Comparison of ENCODE assay signal across 8 cellular contexts in the genomic region with DNA sequence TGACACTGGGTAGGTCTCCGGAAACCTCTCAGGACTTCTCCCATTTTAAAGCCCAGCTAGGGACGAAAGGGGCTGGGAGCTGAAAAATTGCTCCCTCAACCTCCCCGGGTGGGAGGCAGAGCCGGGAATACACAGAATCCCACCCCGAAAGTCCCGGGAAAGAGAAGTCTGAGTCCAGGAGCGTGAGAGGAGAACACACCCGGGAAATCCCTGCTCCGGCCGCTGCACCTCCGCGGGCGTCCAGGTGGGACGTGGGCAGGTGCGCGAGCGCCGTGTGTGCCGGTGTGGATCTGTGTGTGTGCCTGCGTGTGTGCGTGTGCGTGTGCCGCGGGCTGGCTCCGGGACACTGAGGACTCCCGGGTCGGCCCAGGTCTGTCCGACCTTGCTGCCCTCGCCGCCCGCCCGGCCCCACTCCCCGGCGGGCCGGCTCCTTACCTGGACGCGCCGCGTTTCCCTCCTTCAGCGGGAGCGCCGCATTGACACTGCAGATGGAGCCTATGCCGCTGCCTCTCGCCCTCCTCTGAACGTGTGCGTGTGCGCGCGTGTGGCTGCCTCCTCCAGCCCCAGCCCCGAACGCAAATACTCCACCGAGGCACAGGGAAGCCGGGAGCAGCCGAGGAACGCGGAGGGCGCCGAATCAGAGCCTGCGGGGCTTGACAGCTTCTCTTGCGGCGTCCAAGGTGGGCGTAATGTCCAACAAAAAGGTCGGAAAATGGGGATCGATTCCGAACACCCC. TPM values are rescaled to one million over a fixed set of nuclear protein-coding genes. Genes with fewer than 3 reads are reported as not detected.
A peak's percentile ranks its signal among the peaks of the same experiment; 100 is the strongest.
DNase-seq lines count a peak whose midpoint lies in the region; ATAC-seq, FAIRE-seq and TF ChIP-seq lines count a peak whose summit lies in the region.

A gene with protein sequence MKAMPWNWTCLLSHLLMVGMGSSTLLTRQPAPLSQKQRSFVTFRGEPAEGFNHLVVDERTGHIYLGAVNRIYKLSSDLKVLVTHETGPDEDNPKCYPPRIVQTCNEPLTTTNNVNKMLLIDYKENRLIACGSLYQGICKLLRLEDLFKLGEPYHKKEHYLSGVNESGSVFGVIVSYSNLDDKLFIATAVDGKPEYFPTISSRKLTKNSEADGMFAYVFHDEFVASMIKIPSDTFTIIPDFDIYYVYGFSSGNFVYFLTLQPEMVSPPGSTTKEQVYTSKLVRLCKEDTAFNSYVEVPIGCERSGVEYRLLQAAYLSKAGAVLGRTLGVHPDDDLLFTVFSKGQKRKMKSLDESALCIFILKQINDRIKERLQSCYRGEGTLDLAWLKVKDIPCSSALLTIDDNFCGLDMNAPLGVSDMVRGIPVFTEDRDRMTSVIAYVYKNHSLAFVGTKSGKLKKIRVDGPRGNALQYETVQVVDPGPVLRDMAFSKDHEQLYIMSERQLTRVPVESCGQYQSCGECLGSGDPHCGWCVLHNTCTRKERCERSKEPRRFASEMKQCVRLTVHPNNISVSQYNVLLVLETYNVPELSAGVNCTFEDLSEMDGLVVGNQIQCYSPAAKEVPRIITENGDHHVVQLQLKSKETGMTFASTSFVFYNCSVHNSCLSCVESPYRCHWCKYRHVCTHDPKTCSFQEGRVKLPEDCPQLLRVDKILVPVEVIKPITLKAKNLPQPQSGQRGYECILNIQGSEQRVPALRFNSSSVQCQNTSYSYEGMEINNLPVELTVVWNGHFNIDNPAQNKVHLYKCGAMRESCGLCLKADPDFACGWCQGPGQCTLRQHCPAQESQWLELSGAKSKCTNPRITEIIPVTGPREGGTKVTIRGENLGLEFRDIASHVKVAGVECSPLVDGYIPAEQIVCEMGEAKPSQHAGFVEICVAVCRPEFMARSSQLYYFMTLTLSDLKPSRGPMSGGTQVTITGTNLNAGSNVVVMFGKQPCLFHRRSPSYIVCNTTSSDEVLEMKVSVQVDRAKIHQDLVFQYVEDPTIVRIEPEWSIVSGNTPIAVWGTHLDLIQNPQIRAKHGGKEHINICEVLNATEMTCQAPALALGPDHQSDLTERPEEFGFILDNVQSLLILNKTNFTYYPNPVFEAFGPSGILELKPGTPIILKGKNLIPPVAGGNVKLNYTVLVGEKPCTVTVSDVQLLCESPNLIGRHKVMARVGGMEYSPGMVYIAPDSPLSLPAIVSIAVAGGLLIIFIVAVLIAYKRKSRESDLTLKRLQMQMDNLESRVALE (N-terminal part only) (minus strand): TSS at position 484 of the 736 bp plus-strand sequence. CDS start 67,777 bp downstream, outside the sequence.

- peaks cover 65% of the 10 kb centered on the region for H3K27me3 Mint-ChIP-seq in MCF 10A (ENCODE audit: insufficient read depth, unreplicated experiment)
- H3K27me3 Mint-ChIP-seq in stimulated activated naive CD8-positive, alpha-beta T cell treated with anti-CD3 and anti-CD28 coated beads, Interleukin-15, Interleukin-2, amounts not matched to agents 100 ng/mL and 50 ng/mL, for 24 hours, result peaks cover 73% of the 10 kb centered on the region

- H3K4me1 ChIP-seq in breast epithelium, result no peaks in the 10 kb centered on the region
- H3K4me1 ChIP-seq in GM12878 (ENCODE audit: control insufficient read depth, insufficient read depth, low read length), result no peaks in the 10 kb centered on the region

- no peak within 1 kb of the TSS for H3K9ac ChIP-seq in GM12878 (ENCODE audit: control insufficient read depth, insufficient read depth, low read length)

- BruUV-seq in MCF 10A (replicated peaks; lab: Mats Ljungman, UMichigan), result no TSS peak
- no TSS peak for BruUV-seq in GM12878 (replicated peaks; lab: Mats Ljungman, UMichigan)

- peak within 1 kb of the TSS; percentile 55 to 77 (median 55) for H3K4me3 ChIP-seq in breast epithelium
- H3K4me3 ChIP-seq in GM12878, result no peak within 1 kb of the TSS

- H3K4me2 ChIP-seq in GM12878 (ENCODE audit: control insufficient read depth, insufficient read depth), result no peak within 1 kb of the TSS

- FAIRE-seq in GM12878 (lab: Jason Lieb, UNC), result no peak
- FAIRE-seq in GM12892 (lab: Jason Lieb, UNC), result no peak

- intact Hi-C loops in breast epithelium (cut with DNase I; ENCODE audit: low total_unique reads), result loop anchor here (10.0 kb wide), 1 partner anchor 251 kb away; no protein-coding TSS in a partner anchor
- intact Hi-C loops in MCF 10A (cut with micrococcal nuclease), result no loop called here
- intact Hi-C loops in GM12878 (cut with micrococcal nuclease; ENCODE audit: unreplicated experiment), result no loop called here

- POLR2A ChIA-PET in MCF 10A (lab: Yijun Ruan, JAX) (no interaction called here), GM12878 (lab: Charles Lee) (no interaction called here)

- H3K27ac ChIP-seq in breast epithelium (no peak within 1 kb of the TSS), GM12878 (ENCODE audit: control insufficient read depth, insufficient read depth) (no peak within 1 kb of the TSS)

- H3K36me3 ChIP-seq in breast epithelium, result no peaks in the 10 kb centered on the region
- H3K36me3 ChIP-seq in GM12878 (ENCODE audit: control insufficient read depth in 2 of 2, insufficient read depth in 2 of 2, low read length in 1 of 2), result no peaks in the 10 kb centered on the region

- no peak within 1 kb of the TSS for H3K4me3 Mint-ChIP-seq in MCF 10A (ENCODE audit: unreplicated experiment)
- peak within 1 kb of the TSS; percentile 69 for H3K4me3 Mint-ChIP-seq in stimulated activated naive CD8-positive, alpha-beta T cell treated with anti-CD3 and anti-CD28 coated beads, Interleukin-15, Interleukin-2, amounts not matched to agents 100 ng/mL and 50 ng/mL, for 24 hours

- SMC1A ChIA-PET in GM12878 (lab: Charles Lee; ENCODE audit: uncharacterized antibody, unreplicated experiment), result no interaction called here

- H2AFZ ChIP-seq in GM12878 (ENCODE audit: control insufficient read depth, low read depth, low read length), result no peak within 1 kb of the TSS

- H3K9me3 ChIP-seq in breast epithelium (no peaks in the 10 kb centered on the region), GM12878 (replicated peaks; ENCODE audit: control insufficient read depth, insufficient read depth, low read length) (no peaks in the 10 kb centered on the region)

- TF ChIP-seq CTCF in breast epithelium (IDR thresholded peaks at IDR 0.05) (peak in 1 of 3 donors; percentile 6), MCF 10A (IDR thresholded peaks at IDR 0.05; ENCODE audit: unreplicated experiment) (no peak), GM12878 (IDR thresholded peaks at IDR 0.05 in 2 of 3, conservative IDR thresholded peaks at IDR 0.05 in 1 of 3; ENCODE audit: control insufficient read depth in 2 of 3, extremely low read depth in 1 of 3, insufficient read depth in 1 of 3, low read depth in 3 of 3, low read length in 3 of 3) (no peak)

- no peak for DNase-seq in breast epithelium (ENCODE audit: low spot score in 2 of 2)
- DNase-seq in MCF 10A (ENCODE audit: unreplicated experiment), result no peak
- DNase-seq in GM12878 (ENCODE audit: low read depth, low spot score), result no peak
- DNase-seq in left lobe of liver (ENCODE audit: low spot score), result no peak
- no peak for DNase-seq in GM12892 (ENCODE audit: insufficient read length)

- CTCF ChIA-PET in MCF 10A (lab: Yijun Ruan, JAX), result interaction anchor here (0.6 kb wide), 1 partner anchor 136 kb away, joined by 3 read pairs; no protein-coding TSS in a partner anchor
- CTCF ChIA-PET in GM12878 (lab: Yijun Ruan, JAX), result no interaction called here

- in situ Hi-C loops in GM12878 (cut with MboI), result no loop called here

- H3K36me3 Mint-ChIP-seq in MCF 10A (ENCODE audit: insufficient read depth, unreplicated experiment), result no peaks in the 10 kb centered on the region
- H3K36me3 Mint-ChIP-seq in stimulated activated naive CD8-positive, alpha-beta T cell treated with anti-CD3 and anti-CD28 coated beads, Interleukin-15, Interleukin-2, amounts not matched to agents 100 ng/mL and 50 ng/mL, for 24 hours (ENCODE audit: low read depth), result no peaks in the 10 kb centered on the region

- 9% methylated on average over 51 of the region's 65 CpGs for WGBS in GM12878 (ENCODE audit: insufficient coverage, insufficient replicate concordance, low lambda C conversion rate, missing lambda C conversion rate)

- no peaks in the 10 kb centered on the region for H3K9me3 Mint-ChIP-seq in MCF 10A (ENCODE audit: unreplicated experiment)
- H3K9me3 Mint-ChIP-seq in stimulated activated naive CD8-positive, alpha-beta T cell treated with anti-CD3 and anti-CD28 coated beads, Interleukin-15, Interleukin-2, amounts not matched to agents 100 ng/mL and 50 ng/mL, for 24 hours, result no peaks in the 10 kb centered on the region

- no peak within 1 kb of the TSS for H3K27ac Mint-ChIP-seq in MCF 10A (ENCODE audit: low read depth, unreplicated experiment)
- no peak within 1 kb of the TSS for H3K27ac Mint-ChIP-seq in stimulated activated naive CD8-positive, alpha-beta T cell treated with anti-CD3 and anti-CD28 coated beads, Interleukin-15, Interleukin-2, amounts not matched to agents 100 ng/mL and 50 ng/mL, for 24 hours

- H4K20me1 ChIP-seq in GM12878 (ENCODE audit: control insufficient read depth, insufficient read depth), result no peaks in the 10 kb centered on the region

- TF ChIP-seq POLR2A in breast epithelium (IDR thresholded peaks at IDR 0.05) (no peak), GM12878 (IDR thresholded peaks at IDR 0.05; ENCODE audit: low read depth, low read length) (no peak), GM12892 (IDR thresholded peaks at IDR 0.05; ENCODE audit: low read depth, low read length) (no peak)

- TF ChIP-seq RAD21 in GM12878 (IDR thresholded peaks at IDR 0.05; ENCODE audit: insufficient read depth, low read depth, low read length), result no peak

- RAD21 ChIA-PET in GM12878 (lab: Charles Lee; ENCODE audit: unreplicated experiment), result no interaction called here

- TF ChIP-seq EP300 in GM12878 (IDR thresholded peaks at IDR 0.05; ENCODE audit: borderline replicate concordance in 1 of 2, control insufficient read depth in 1 of 2, low read depth in 2 of 2, low read length in 2 of 2), result no peak

- H3K4me1 Mint-ChIP-seq in MCF 10A (ENCODE audit: insufficient read depth, unreplicated experiment), result no peaks in the 10 kb centered on the region
- H3K4me1 Mint-ChIP-seq in stimulated activated naive CD8-positive, alpha-beta T cell treated with anti-CD3 and anti-CD28 coated beads, Interleukin-15, Interleukin-2, amounts not matched to agents 100 ng/mL and 50 ng/mL, for 24 hours (ENCODE audit: low read depth), result peaks cover 13% of the 10 kb centered on the region

- H3K79me2 ChIP-seq in GM12878 (ENCODE audit: control insufficient read depth, insufficient read depth, low read length), result no peaks in the 10 kb centered on the region

- ATAC-seq in GM12878, result no peak
- ATAC-seq in left lobe of liver, result peak; percentile 29
- ATAC-seq in GM18873 (IDR thresholded peaks at IDR 0.05; ENCODE audit: low FRiP score, unreplicated experiment), result no peak
- ATAC-seq in GM18909 (IDR thresholded peaks at IDR 0.05; ENCODE audit: poor library complexity, unreplicated experiment), result no peak

- H3K27me3 ChIP-seq in breast epithelium (peaks cover 0 to 54% of the 10 kb centered on the region in 2 donors), GM12878 (replicated peaks in 1 of 2; ENCODE audit: control insufficient read depth in 2 of 2, insufficient read depth in 2 of 2, low read length in 1 of 2) (peaks cover 18 to 21% of the 10 kb centered on the region in 2 experiments)

RNA-seq across cellular contexts. Expression of the gene that starts here (rescaled TPM):
- 10 to 100 TPM in 2 of 3 donors, 1 to 10 TPM in 1; 7.2 to 32.5 (median 26.2) TPM for total RNA-seq in breast epithelium
- not detected in 2 replicates for total RNA-seq in MCF 10A (2022)
- total RNA-seq in GM12878 (2013; cell fraction: nucleolus; rRNA removed), result 0.10 TPM in 2 replicates
- total RNA-seq in GM12878 (2014; rRNA removed), result not detected in 2 replicates
- not detected in 2 replicates for total RNA-seq in GM12878 (2014; rRNA removed; fragmentation: Illumina TruSeq; extraction: Trizol)
- 0.03 TPM in 1 of 2 replicates, not detected in the other for total RNA-seq in GM12878 (2021)
- not detected for polyA plus RNA-seq in GM12878 (2011; ENCODE audit: low read depth)
- not detected in 2 replicates for polyA plus RNA-seq in GM12878 (2011; rRNA removed)
- polyA plus RNA-seq in GM12878 (2011; cell fraction: cytosol; rRNA removed), result 0.03 TPM in 1 of 2 replicates, not detected in the other
- 0.01 TPM in 2 replicates for polyA plus RNA-seq in GM12878 (2011; cell fraction: nucleus; rRNA removed)
- polyA plus RNA-seq in GM12878 (2012), result not detected in 2 replicates
- 0.02 TPM in 1 of 2 replicates, not detected in the other for polyA plus RNA-seq in GM12878 (2014; fragmentation: Illumina TruSeq; extraction: Trizol)
- polyA plus RNA-seq in GM12878 (2014; fragmentation: Nextera tagmentation; extraction: Ambion mirVana), result not detected
- not detected in 2 replicates for polyA plus RNA-seq in GM12878 (2014; rRNA removed)
- polyA plus RNA-seq in GM12878 (2016; fragmentation: Nextera tagmentation; extraction: Ambion mirVana), result not detected
- not detected in 2 replicates for polyA minus RNA-seq in GM12878 (2011; rRNA and poly(A)+ RNA removed)
- polyA minus RNA-seq in GM12878 (2011; cell fraction: cytosol; rRNA and poly(A)+ RNA removed), result not detected in 2 replicates
- polyA minus RNA-seq in GM12878 (2011; cell fraction: nucleus; rRNA and poly(A)+ RNA removed), result not detected in 2 replicates
- 0.38 TPM for total RNA-seq in left lobe of liver
- polyA plus RNA-seq in GM12892 (2012; ENCODE audit: missing spikeins), result 0.08 TPM

Comparison
In these comparisons a context has a peak if more than half of its experiments do, and no peak if none do; other contexts are left out.
1. Peak in ATAC-seq in left lobe of liver; RNA of the gene not detected or under 1 TPM.